16 cellular contexts compared by ENCODE assay signal in the genomic region with DNA sequence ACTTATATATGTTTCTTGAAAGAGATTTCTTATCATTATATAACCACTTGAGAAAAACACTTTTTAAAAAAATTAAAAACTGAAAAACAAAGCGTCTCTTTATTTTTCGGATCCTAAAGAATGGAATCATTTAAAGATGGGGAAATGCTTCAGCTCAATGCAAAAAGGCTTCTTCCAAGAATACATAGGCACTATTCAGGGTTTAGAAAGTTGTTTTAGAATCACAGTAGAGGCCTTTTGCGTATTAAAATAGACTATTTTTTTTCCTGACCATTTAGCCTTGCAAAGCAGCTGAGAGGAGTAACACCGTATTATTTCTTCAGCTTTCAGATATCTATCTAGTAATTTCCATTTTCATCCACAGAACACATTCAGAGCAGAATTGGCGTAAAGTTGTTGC. TPM values are rescaled to one million over a fixed set of nuclear protein-coding genes. Genes with fewer than 3 reads are reported as not detected.
DNase-seq lines count a peak whose midpoint lies in the region; ATAC-seq and TF ChIP-seq lines count a peak whose summit lies in the region.
"Had no signal": no experiment of that assay in that cellular context is flagged by ENCODE, and none has a peak within 500 bp of the region (broad histone marks: within the 10 kb centered on the region; RNA-seq: fewer than 3 reads in every experiment).

No MANE protein-coding gene starts in this region.

- no peaks in the 10 kb centered on the region for H3K36me3 ChIP-seq in brain microvascular endothelial cell (replicated peaks)
- H3K36me3 ChIP-seq in right atrium auricular region: no peaks in the 10 kb centered on the region
- H3K36me3 ChIP-seq in Peyer's patch: no peaks in the 10 kb centered on the region

- intact Hi-C loops in sciatic nerve (cut with DNase I): no loop called here

- ATAC-seq in sciatic nerve (peak; percentile 29), GM19035 (IDR thresholded peaks at IDR 0.05; ENCODE audit: unreplicated experiment) (no peak), GM21390 (IDR thresholded peaks at IDR 0.05; ENCODE audit: unreplicated experiment) (no peak), GM21723 (IDR thresholded peaks at IDR 0.05; ENCODE audit: unreplicated experiment) (no peak)
- ATAC-seq: activated naive CD8-positive, alpha-beta T cell treated with anti-CD3 and anti-CD28 coated beads, Interleukin-2, amount 50 U/mL, for 24 hours; mucosa of descending colon; Panc1 had no signal

- TF ChIP-seq POLR2A in Peyer's patch (IDR thresholded peaks at IDR 0.05): no peak

- H3K27me3 ChIP-seq in brain microvascular endothelial cell (replicated peaks) (no peaks in the 10 kb centered on the region), right atrium auricular region (no peaks in the 10 kb centered on the region), Peyer's patch (no peaks in the 10 kb centered on the region)

- TF ChIP-seq CTCF in brain microvascular endothelial cell (IDR thresholded peaks at IDR 0.05; ENCODE audit: low read depth, low read length, missing control alignments) (no peak), right atrium auricular region (IDR thresholded peaks at IDR 0.05) (no peak), Peyer's patch (IDR thresholded peaks at IDR 0.05) (no peak)

- H3K4me3 ChIP-seq in brain microvascular endothelial cell (ENCODE audit: low read depth, low read length): no peak overlapping the region
- H3K4me3 ChIP-seq in right atrium auricular region: no peak overlapping the region
- H3K4me3 ChIP-seq in Peyer's patch: no peak overlapping the region
- H3K4me3 ChIP-seq: mucosa of descending colon had no signal

- in situ Hi-C loops in brain microvascular endothelial cell (cut with HindIII; ENCODE audit: low pct_ligation_motif_present, low sequenced_read_pairs): no loop called here

- peak; percentile 56 for DNase-seq in COLO829 (ENCODE audit: low spot score)
- no peak for DNase-seq in brain microvascular endothelial cell
- no peak for DNase-seq in right atrium auricular region (ENCODE audit: low spot score)
- DNase-seq in sciatic nerve (ENCODE audit: low spot score): no peak
- DNase-seq in Peyer's patch: no peak
- DNase-seq: activated naive CD8-positive, alpha-beta T cell treated with anti-CD3 and anti-CD28 coated beads, Interleukin-2, amount 50 U/mL, for 24 hours; CD8-positive, alpha-beta memory T cell; cortex of kidney; mucosa of descending colon; NCI-H1092; stimulated activated naive CD4-positive, alpha-beta T cell had no signal

- H3K27ac ChIP-seq in brain microvascular endothelial cell: peak overlapping the region; percentile 41
- peak overlapping the region; percentile 71 to 74 for H3K27ac ChIP-seq in right atrium auricular region
- H3K27ac ChIP-seq in Peyer's patch: no peak overlapping the region
- H3K27ac ChIP-seq: parathyroid adenoma had no signal

- H3K9me3 ChIP-seq in right atrium auricular region (no peaks in the 10 kb centered on the region), Peyer's patch (no peaks in the 10 kb centered on the region)
- H3K9me3 ChIP-seq: mucosa of descending colon had no signal

- H3K4me1 ChIP-seq in right atrium auricular region: peaks cover 0 to 51% of the 10 kb centered on the region in 2 donors
- no peaks in the 10 kb centered on the region for H3K4me1 ChIP-seq in Peyer's patch
- H3K4me1 ChIP-seq: parathyroid adenoma had no signal

RNA-seq across cellular contexts. Expression of gene PRRX1, which starts 34.4 kb away (rescaled TPM):
- total RNA-seq in right atrium auricular region (10 to 100 TPM; 23.9 to 55.1 TPM), sciatic nerve (169 TPM), Peyer's patch (10 to 100 TPM in 1 of 4 donors, 1 to 10 TPM in 3; 1.0 to 30.5 (median 2.2) TPM)
- total RNA-seq: CD8-positive, alpha-beta memory T cell had no signal

Comparison
In these comparisons a context has a peak if more than half of its experiments do, and no peak if none do; other contexts are left out.
1. H3K27ac ChIP-seq: peak in brain microvascular endothelial cell (single experiment) and right atrium auricular region (2 of 2); none in Peyer's patch (0 of 4).